In the genomic region with DNA sequence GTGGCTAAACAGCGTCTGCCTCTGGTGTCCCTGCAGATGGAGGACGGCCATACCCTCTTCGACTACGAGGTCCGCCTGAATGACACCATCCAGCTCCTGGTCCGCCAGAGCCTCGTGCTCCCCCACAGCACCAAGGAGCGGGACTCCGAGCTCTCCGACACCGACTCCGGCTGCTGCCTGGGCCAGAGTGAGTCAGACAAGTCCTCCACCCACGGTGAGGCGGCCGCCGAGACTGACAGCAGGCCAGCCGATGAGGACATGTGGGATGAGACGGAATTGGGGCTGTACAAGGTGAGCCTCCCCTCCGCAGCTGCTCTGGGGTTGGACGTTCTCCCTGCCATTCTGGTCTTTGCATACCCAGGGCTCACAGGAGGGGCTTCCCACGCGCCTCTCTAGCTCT, we compare ENCODE assay signal across 2 cellular contexts.
TF ChIP-seq lines count a peak whose summit lies in the region.

No MANE protein-coding gene starts in this region.

TF ChIP-seq in SK-N-SH treated with all-trans-retinoic acid at 6 μM for 48 hours, 23 proteins besides CTCF, POLR2A, EP300 and RAD21 (continued from another document):
- no peak for TF ChIP-seq POU6F1 (CRISPR knock-in tag; IDR thresholded peaks at IDR 0.05; ENCODE audit: borderline replicate concordance, low read depth)
- TF ChIP-seq ZNF565 (CRISPR knock-in tag; conservative IDR thresholded peaks at IDR 0.05; ENCODE audit: low read depth): no peak
- TF ChIP-seq GLIS3 (CRISPR knock-in tag; IDR thresholded peaks at IDR 0.05): no peak
- no peak for TF ChIP-seq ISL1 (CRISPR knock-in tag; IDR thresholded peaks at IDR 0.05)
- TF ChIP-seq RARB (CRISPR knock-in tag; IDR thresholded peaks at IDR 0.05): no peak
- TF ChIP-seq ESRRG (CRISPR knock-in tag; IDR thresholded peaks at IDR 0.05): no peak
- TF ChIP-seq, protein P1, sequence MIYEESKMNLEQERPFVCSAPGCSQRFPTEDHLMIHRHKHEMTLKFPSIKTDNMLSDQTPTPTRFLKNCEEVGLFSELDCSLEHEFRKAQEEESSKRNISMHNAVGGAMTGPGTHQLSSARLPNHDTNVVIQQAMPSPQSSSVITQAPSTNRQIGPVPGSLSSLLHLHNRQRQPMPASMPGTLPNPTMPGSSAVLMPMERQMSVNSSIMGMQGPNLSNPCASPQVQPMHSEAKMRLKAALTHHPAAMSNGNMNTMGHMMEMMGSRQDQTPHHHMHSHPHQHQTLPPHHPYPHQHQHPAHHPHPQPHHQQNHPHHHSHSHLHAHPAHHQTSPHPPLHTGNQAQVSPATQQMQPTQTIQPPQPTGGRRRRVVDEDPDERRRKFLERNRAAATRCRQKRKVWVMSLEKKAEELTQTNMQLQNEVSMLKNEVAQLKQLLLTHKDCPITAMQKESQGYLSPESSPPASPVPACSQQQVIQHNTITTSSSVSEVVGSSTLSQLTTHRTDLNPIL (CRISPR knock-in tag; IDR thresholded peaks at IDR 0.05; ENCODE audit: low read depth): no peak
- no peak for TF ChIP-seq SNAI2 (CRISPR knock-in tag; IDR thresholded peaks at IDR 0.05)
- TF ChIP-seq ZC3H10 (CRISPR knock-in tag; IDR thresholded peaks at IDR 0.05): no peak
- TF ChIP-seq, protein P2, sequence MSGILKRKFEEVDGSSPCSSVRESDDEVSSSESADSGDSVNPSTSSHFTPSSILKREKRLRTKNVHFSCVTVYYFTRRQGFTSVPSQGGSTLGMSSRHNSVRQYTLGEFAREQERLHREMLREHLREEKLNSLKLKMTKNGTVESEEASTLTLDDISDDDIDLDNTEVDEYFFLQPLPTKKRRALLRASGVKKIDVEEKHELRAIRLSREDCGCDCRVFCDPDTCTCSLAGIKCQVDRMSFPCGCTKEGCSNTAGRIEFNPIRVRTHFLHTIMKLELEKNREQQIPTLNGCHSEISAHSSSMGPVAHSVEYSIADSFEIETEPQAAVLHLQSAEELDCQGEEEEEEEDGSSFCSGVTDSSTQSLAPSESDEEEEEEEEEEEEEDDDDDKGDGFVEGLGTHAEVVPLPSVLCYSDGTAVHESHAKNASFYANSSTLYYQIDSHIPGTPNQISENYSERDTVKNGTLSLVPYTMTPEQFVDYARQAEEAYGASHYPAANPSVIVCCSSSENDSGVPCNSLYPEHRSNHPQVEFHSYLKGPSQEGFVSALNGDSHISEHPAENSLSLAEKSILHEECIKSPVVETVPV (CRISPR knock-in tag; IDR thresholded peaks at IDR 0.05): no peak
- no peak for TF ChIP-seq PATZ1 (CRISPR knock-in tag; IDR thresholded peaks at IDR 0.05; ENCODE audit: borderline replicate concordance)
- TF ChIP-seq ZFP3 (CRISPR knock-in tag; IDR thresholded peaks at IDR 0.05): no peak

TF ChIP-seq in SK-N-SH, 30 proteins besides CTCF, POLR2A, EP300 and RAD21:
- TF ChIP-seq REST (IDR thresholded peaks at IDR 0.05; ENCODE audit: low read depth, low read length): no peak
- TF ChIP-seq FOXJ3 (CRISPR knock-in tag; IDR thresholded peaks at IDR 0.05): no peak
- TF ChIP-seq, protein P3, sequence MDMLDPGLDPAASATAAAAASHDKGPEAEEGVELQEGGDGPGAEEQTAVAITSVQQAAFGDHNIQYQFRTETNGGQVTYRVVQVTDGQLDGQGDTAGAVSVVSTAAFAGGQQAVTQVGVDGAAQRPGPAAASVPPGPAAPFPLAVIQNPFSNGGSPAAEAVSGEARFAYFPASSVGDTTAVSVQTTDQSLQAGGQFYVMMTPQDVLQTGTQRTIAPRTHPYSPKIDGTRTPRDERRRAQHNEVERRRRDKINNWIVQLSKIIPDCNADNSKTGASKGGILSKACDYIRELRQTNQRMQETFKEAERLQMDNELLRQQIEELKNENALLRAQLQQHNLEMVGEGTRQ (IDR thresholded peaks at IDR 0.05; ENCODE audit: borderline replicate concordance, low read depth, low read length): no peak
- no peak for TF ChIP-seq POLR2AphosphoS5 (IDR thresholded peaks at IDR 0.05; ENCODE audit: low read depth, low read length)
- TF ChIP-seq RFX5 (IDR thresholded peaks at IDR 0.05; ENCODE audit: low read length): no peak
- no peak for TF ChIP-seq SIN3A (IDR thresholded peaks at IDR 0.05; ENCODE audit: borderline replicate concordance, low read depth, low read length)
- no peak for TF ChIP-seq MAX (IDR thresholded peaks at IDR 0.05; ENCODE audit: low read depth)
- no peak for TF ChIP-seq YY1 (IDR thresholded peaks at IDR 0.05; ENCODE audit: low read depth)
- TF ChIP-seq USF1 (IDR thresholded peaks at IDR 0.05; ENCODE audit: borderline replicate concordance, low read depth): no peak
- no peak for TF ChIP-seq NFIC (IDR thresholded peaks at IDR 0.05; ENCODE audit: borderline replicate concordance)
- TF ChIP-seq, protein P4, sequence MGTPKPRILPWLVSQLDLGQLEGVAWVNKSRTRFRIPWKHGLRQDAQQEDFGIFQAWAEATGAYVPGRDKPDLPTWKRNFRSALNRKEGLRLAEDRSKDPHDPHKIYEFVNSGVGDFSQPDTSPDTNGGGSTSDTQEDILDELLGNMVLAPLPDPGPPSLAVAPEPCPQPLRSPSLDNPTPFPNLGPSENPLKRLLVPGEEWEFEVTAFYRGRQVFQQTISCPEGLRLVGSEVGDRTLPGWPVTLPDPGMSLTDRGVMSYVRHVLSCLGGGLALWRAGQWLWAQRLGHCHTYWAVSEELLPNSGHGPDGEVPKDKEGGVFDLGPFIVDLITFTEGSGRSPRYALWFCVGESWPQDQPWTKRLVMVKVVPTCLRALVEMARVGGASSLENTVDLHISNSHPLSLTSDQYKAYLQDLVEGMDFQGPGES (IDR thresholded peaks at IDR 0.05; ENCODE audit: low read depth, low read length): no peak
- TF ChIP-seq GABPA (IDR thresholded peaks at IDR 0.05; ENCODE audit: low read depth): no peak
- no peak for TF ChIP-seq FOXM1 (IDR thresholded peaks at IDR 0.05; ENCODE audit: low read depth)
- no peak for TF ChIP-seq GATA2 (CRISPR knock-in tag; IDR thresholded peaks at IDR 0.05)
- no peak for TF ChIP-seq SMC3 (IDR thresholded peaks at IDR 0.05; ENCODE audit: low read depth, low read length)
- no peak for TF ChIP-seq PBX3 (IDR thresholded peaks at IDR 0.05)
- no peak for TF ChIP-seq JUND (IDR thresholded peaks at IDR 0.05)
